ENCODE assay signal across 15 cellular contexts in the genomic region with DNA sequence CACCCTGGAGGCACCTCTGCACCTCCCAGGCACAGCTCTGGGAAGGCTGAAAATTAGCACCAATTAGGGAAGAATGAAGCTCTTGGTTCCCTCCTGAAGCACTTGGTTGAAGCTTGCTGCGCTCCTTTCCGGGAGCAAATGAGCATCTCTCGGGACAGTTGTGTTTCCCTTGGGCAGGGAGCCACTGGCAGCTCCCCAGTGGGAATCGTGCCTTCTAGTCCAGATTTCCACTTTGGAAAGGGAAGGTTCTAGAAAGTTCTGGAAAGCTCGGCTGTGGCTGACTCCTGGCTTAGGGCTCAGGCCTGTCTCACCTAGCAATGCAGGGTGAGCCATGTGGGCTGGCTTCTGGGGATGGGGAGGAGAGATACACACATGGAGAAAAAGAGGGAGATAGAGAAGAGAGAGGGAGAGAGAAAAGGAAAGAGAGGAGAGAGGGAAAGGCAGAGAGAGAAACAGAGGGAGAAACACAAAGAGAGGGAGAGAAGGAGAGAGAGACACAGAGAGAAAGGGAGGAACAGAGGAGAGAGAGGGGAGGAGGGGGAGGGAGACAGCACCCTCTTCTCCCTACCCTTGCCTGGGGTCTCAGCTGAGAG. TPM values are rescaled to one million over a fixed set of nuclear protein-coding genes. Genes with fewer than 3 reads are reported as not detected.
"Had no signal": no experiment of that assay in that cellular context is flagged by ENCODE, and none has a peak within 500 bp of the region (broad histone marks: within the 10 kb centered on the region; RNA-seq: fewer than 3 reads in every experiment).

No MANE protein-coding gene starts in this region.

- H3K9me3 Mint-ChIP-seq: activated naive CD4-positive, alpha-beta T cell treated with anti-CD3 and anti-CD28 coated beads, Interleukin-2, amount 50 U/mL, for 72 hours; immature natural killer cell; nephron; T-cell had no signal

- H3K27me3 ChIP-seq: ovary had no signal

- H3K36me3 ChIP-seq: breast epithelium, esophagus muscularis mucosa, ovary had no signal

- H3K4me1 ChIP-seq: breast epithelium had no signal

- H3K4me3 ChIP-seq: breast epithelium, esophagus muscularis mucosa, ovary, skin epidermis had no signal

- ATAC-seq: activated naive CD4-positive, alpha-beta T cell treated with anti-CD3 and anti-CD28 coated beads, Interleukin-2, amount 50 U/mL, for 72 hours; left colon; T-cell had no signal

- H3K27ac Mint-ChIP-seq: activated naive CD4-positive, alpha-beta T cell treated with anti-CD3 and anti-CD28 coated beads, Interleukin-2, amount 50 U/mL, for 72 hours; immature natural killer cell; nephron had no signal

- H3K27me3 Mint-ChIP-seq: T-cell had no signal

- H3K36me3 Mint-ChIP-seq: activated naive CD4-positive, alpha-beta T cell treated with anti-CD3 and anti-CD28 coated beads, Interleukin-2, amount 50 U/mL, for 72 hours; immature natural killer cell; T-cell had no signal

- DNase-seq: activated T-cell treated with anti-CD3 and anti-CD28 coated beads for 4 hours; glutamatergic neuron; immature natural killer cell; mammary epithelial cell; stimulated activated CD4-positive, alpha-beta T cell treated with anti-CD3 and anti-CD28 coated beads, Interleukin-4, amount 100 ng/mL, for 4 hours had no signal

- H3K9me3 ChIP-seq: breast epithelium, esophagus muscularis mucosa, ovary had no signal

- H3K27ac ChIP-seq: breast epithelium, esophagus muscularis mucosa, ovary, skin epidermis, VCaP had no signal

- H3K4me3 Mint-ChIP-seq: immature natural killer cell, nephron, T-cell had no signal

- H3K4me1 Mint-ChIP-seq: nephron had no signal

RNA-seq across cellular contexts. Expression of a gene that starts 24.7 kb away (rescaled TPM):
- total RNA-seq: activated CD8-positive, alpha-beta memory T cell treated with anti-CD3 and anti-CD28 coated beads for 36 hours; activated naive CD4-positive, alpha-beta T cell treated with anti-CD3 and anti-CD28 coated beads, Interleukin-2, amount 50 U/mL, for 72 hours had no signal
- polyA plus RNA-seq: immature natural killer cell had no signal
